ENCODE assay signal across 8 cellular contexts in the genomic region with DNA sequence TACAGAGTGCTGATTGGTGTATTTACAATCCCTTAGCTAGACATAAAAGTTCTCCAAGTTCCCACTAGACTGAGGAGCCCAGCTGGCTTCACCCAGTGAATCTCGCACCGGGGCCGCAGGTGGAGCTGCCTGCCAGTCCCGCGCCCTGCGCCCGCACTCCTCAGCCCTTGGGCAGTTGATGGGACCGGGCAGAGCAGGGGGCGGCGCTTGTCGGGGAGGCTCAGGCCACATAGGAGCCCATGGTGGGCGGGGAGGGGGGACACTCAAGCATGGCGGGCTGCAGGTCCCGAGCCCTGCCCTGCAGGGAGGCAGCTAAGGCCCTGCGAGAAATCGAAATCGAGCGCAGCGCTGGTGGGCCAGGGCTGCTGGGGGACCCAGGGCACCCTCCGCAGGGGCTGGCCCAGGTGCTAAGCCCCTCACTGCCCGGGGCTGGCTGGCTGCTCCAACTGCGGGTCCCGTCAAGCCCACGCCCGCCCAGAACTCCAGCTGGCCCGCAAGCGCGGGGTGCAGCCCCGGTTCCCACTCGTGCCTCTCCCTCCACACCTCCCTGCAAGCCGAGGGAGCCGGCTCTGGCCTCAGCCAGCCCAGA. TPM values are rescaled to one million over a fixed set of nuclear protein-coding genes. Genes with fewer than 3 reads are reported as not detected.
"Had no signal": no experiment of that assay in that cellular context is flagged by ENCODE, and none has a peak within 500 bp of the region (broad histone marks: within the 10 kb centered on the region; RNA-seq: fewer than 3 reads in every experiment).

No MANE protein-coding gene starts in this region.

RNA-seq across cellular contexts. Expression of gene CHRNA1, which starts 54.8 kb away (rescaled TPM):
- total RNA-seq: stomach, suprapubic skin, temporal lobe, thyroid gland, tibial nerve, uterus, vagina had no signal
- polyA plus RNA-seq: urinary bladder had no signal
